ENCODE assay signal across 12 cellular contexts in the genomic region with DNA sequence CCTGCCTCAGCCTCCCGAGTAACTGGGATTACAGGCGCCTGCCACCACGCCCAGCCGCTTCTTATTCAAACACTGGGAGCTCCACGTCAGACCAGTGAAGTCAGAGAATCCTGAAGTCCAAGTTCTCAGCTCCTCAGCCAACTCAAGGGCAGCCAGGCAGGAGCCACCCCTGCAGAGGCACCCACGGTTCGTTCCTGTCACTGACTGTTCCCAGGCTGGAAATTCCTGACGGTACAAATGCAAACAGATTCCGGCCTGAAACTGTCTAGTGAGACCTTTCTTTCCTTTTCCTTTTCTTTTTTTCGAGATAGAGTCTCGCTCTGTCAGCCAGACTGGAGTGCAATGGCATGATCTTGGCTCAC. TPM values are rescaled to one million over a fixed set of nuclear protein-coding genes. Genes with fewer than 3 reads are reported as not detected.
DNase-seq lines count a peak whose midpoint lies in the region; ATAC-seq and TF ChIP-seq lines count a peak whose summit lies in the region.
"Had no signal": no experiment of that assay in that cellular context is flagged by ENCODE, and none has a peak within 500 bp of the region (broad histone marks: within the 10 kb centered on the region; RNA-seq: fewer than 3 reads in every experiment).

No MANE protein-coding gene starts in this region.

- H3K27me3 Mint-ChIP-seq in stimulated activated naive CD8-positive, alpha-beta T cell treated with anti-CD3 and anti-CD28 coated beads, Interleukin-15, amount 100 ng/mL, for 72 hours = no peaks in the 10 kb centered on the region
- H3K27me3 Mint-ChIP-seq in naive thymus-derived CD8-positive, alpha-beta T cell = no peaks in the 10 kb centered on the region

- H3K36me3 Mint-ChIP-seq in naive thymus-derived CD8-positive, alpha-beta T cell = peaks cover 0 to 24% (median 0%) of the 10 kb centered on the region in 3 donors

- no peak overlapping the region for H3K4me3 ChIP-seq in colonic mucosa
- no peak overlapping the region for H3K4me3 ChIP-seq in aorta (ENCODE audit: low read length in 2 of 2)

- H3K9ac ChIP-seq in colonic mucosa (ENCODE audit: low read depth in 2 of 2, low read length in 2 of 2) = no peak overlapping the region

- H3K4me3 Mint-ChIP-seq in stimulated activated naive CD8-positive, alpha-beta T cell treated with anti-CD3 and anti-CD28 coated beads, Interleukin-15, amount 100 ng/mL, for 72 hours = no peak overlapping the region
- H3K4me3 Mint-ChIP-seq in naive thymus-derived CD8-positive, alpha-beta T cell = peak overlapping the region in 1 of 10 donors; percentile 10
- H3K4me3 Mint-ChIP-seq: HFFc6 had no signal

- H3K27ac Mint-ChIP-seq in stimulated activated naive CD8-positive, alpha-beta T cell treated with anti-CD3 and anti-CD28 coated beads, Interleukin-15, amount 100 ng/mL, for 72 hours = no peak overlapping the region
- H3K27ac Mint-ChIP-seq in naive thymus-derived CD8-positive, alpha-beta T cell = peak overlapping the region in 7 of 10 donors; percentile 3 to 99 (median 58)
- H3K27ac Mint-ChIP-seq: HFFc6 had no signal

- ATAC-seq in stimulated activated naive CD8-positive, alpha-beta T cell treated with anti-CD3 and anti-CD28 coated beads, Interleukin-15, Interleukin-2, amounts not matched to agents 100 U/mL and 50 U/mL, for 24 hours = no peak
- no peak for ATAC-seq in stimulated activated naive CD8-positive, alpha-beta T cell treated with anti-CD3 and anti-CD28 coated beads, Interleukin-15, amount 100 ng/mL, for 72 hours
- ATAC-seq in naive thymus-derived CD8-positive, alpha-beta T cell = no peak
- ATAC-seq in aorta (ENCODE audit: low FRiP score) = no peak
- no peak for ATAC-seq in GM18870 (IDR thresholded peaks at IDR 0.05; ENCODE audit: unreplicated experiment)
- ATAC-seq: Panc1 had no signal

- H3K4me1 ChIP-seq in colonic mucosa (peaks cover 10% of the 10 kb centered on the region), aorta (ENCODE audit: control insufficient read depth in 1 of 2, insufficient read depth in 2 of 2, low read length in 2 of 2) (no peaks in the 10 kb centered on the region)

- H3K9me3 ChIP-seq in colonic mucosa = no peaks in the 10 kb centered on the region
- no peaks in the 10 kb centered on the region for H3K9me3 ChIP-seq in aorta (ENCODE audit: control insufficient read depth, low read length)

- DNase-seq in stimulated activated naive CD8-positive, alpha-beta T cell treated with anti-CD3 and anti-CD28 coated beads, Interleukin-15, Interleukin-2, amounts not matched to agents 100 U/mL and 50 U/mL, for 24 hours = peak; percentile 2
- no peak for DNase-seq in stimulated activated naive CD8-positive, alpha-beta T cell treated with anti-CD3 and anti-CD28 coated beads, Interleukin-15, amount 100 ng/mL, for 72 hours
- DNase-seq in colonic mucosa = peak; percentile 52
- DNase-seq in naive thymus-derived CD8-positive, alpha-beta T cell = no peak
- peak; percentile 29 to 38 for DNase-seq in aorta
- no peak for DNase-seq in inferior parietal cortex (ENCODE audit: extremely low spot score)
- no peak for DNase-seq in SIG-M5 (lab: John Stamatoyannopoulos, UW)
- DNase-seq: activated CD4-positive, alpha-beta T cell treated with anti-CD3 and anti-CD28 coated beads for 1 hour; HFFc6; NCI-H69 had no signal

- WGBS in aorta, 2 donors = 66 to 74% methylated on average over 11 of the region's 11 CpGs

- peaks cover 47% of the 10 kb centered on the region for H3K4me1 Mint-ChIP-seq in stimulated activated naive CD8-positive, alpha-beta T cell treated with anti-CD3 and anti-CD28 coated beads, Interleukin-15, amount 100 ng/mL, for 72 hours
- peaks cover 21 to 69% (median 47%) of the 10 kb centered on the region in 4 donors for H3K4me1 Mint-ChIP-seq in naive thymus-derived CD8-positive, alpha-beta T cell

- no peaks in the 10 kb centered on the region for H3K9me3 Mint-ChIP-seq in stimulated activated naive CD8-positive, alpha-beta T cell treated with anti-CD3 and anti-CD28 coated beads, Interleukin-15, amount 100 ng/mL, for 72 hours
- H3K9me3 Mint-ChIP-seq in naive thymus-derived CD8-positive, alpha-beta T cell = no peaks in the 10 kb centered on the region
- H3K9me3 Mint-ChIP-seq: HFFc6 had no signal

- POLR2A ChIA-PET in naive thymus-derived CD8-positive, alpha-beta T cell (lab: Charles Lee) = no interaction called here

- intact Hi-C loops in colonic mucosa (cut with DNase I) (no loop called here), aorta (cut with DNase I) (no loop called here)

- H3K27me3 ChIP-seq in colonic mucosa (no peaks in the 10 kb centered on the region), aorta (ENCODE audit: control insufficient read depth in 1 of 2, insufficient read depth in 2 of 2, low read length in 1 of 2) (no peaks in the 10 kb centered on the region)

- H3K27ac ChIP-seq in colonic mucosa = no peak overlapping the region
- H3K27ac ChIP-seq in aorta (ENCODE audit: low read depth in 1 of 2, low read length in 2 of 2) = no peak overlapping the region

- no peak for TF ChIP-seq CTCF in colonic mucosa (IDR thresholded peaks at IDR 0.05)

- H3K36me3 ChIP-seq in colonic mucosa = no peaks in the 10 kb centered on the region
- no peaks in the 10 kb centered on the region for H3K36me3 ChIP-seq in aorta (ENCODE audit: control insufficient read depth in 1 of 2, insufficient read depth in 2 of 2, low read length in 1 of 2)

RNA-seq across cellular contexts. Expression of gene SLC35E2B, which starts 11.7 kb away (rescaled TPM):
- total RNA-seq in colonic mucosa (10 to 100 TPM; 41.5 to 57.8 TPM), aorta (10 to 100 TPM; 25.2 to 53.5 TPM)
- 100 to 1,000 TPM; 106 to 110 TPM for total RNA-seq in naive thymus-derived CD8-positive, alpha-beta T cell
- polyA plus RNA-seq in naive thymus-derived CD8-positive, alpha-beta T cell = 10 to 100 TPM; 30.2 to 45.1 (median 36.7) TPM
- 10 to 100 TPM in 1 of 2 donors, 1 to 10 TPM in 1; 8.1 to 32.0 TPM for polyA plus RNA-seq in aorta

RNA-seq across cellular contexts. Expression of gene CDK11B, which starts 22.1 kb away (rescaled TPM):
- 10 to 100 TPM; 31.8 to 44.7 TPM for total RNA-seq in colonic mucosa
- 10 to 100 TPM; 43.6 to 44.3 TPM for total RNA-seq in naive thymus-derived CD8-positive, alpha-beta T cell
- polyA plus RNA-seq in naive thymus-derived CD8-positive, alpha-beta T cell = 10 to 100 TPM; 11.8 to 19.7 (median 12.7) TPM
- 10 to 100 TPM; 25.2 to 27.0 TPM for total RNA-seq in aorta
- polyA plus RNA-seq in aorta = 10 to 100 TPM; 42.3 to 44.7 TPM

RNA-seq across cellular contexts. Expression of gene CDK11A, which starts 43.3 kb away (rescaled TPM):
- 10 to 100 TPM; 52.2 to 58.5 TPM for total RNA-seq in colonic mucosa
- 100 to 1,000 TPM; 162 to 173 TPM for total RNA-seq in naive thymus-derived CD8-positive, alpha-beta T cell
- 10 to 100 TPM; 14.2 to 28.6 (median 14.4) TPM for polyA plus RNA-seq in naive thymus-derived CD8-positive, alpha-beta T cell
- 10 to 100 TPM; 52.7 to 53.1 TPM for total RNA-seq in aorta
- 10 to 100 TPM; 26.3 to 56.3 TPM for polyA plus RNA-seq in aorta

RNA-seq across cellular contexts. Expression of gene MMP23B, which starts 48.9 kb away (rescaled TPM):
- 1 to 10 TPM; 3.0 to 5.8 TPM for total RNA-seq in colonic mucosa
- total RNA-seq in naive thymus-derived CD8-positive, alpha-beta T cell = 1 to 10 TPM; 3.6 to 6.1 TPM
- 1 to 10 TPM in 2 of 3 donors, not detected in 1; 1.1 to 2.4 TPM for polyA plus RNA-seq in naive thymus-derived CD8-positive, alpha-beta T cell
- total RNA-seq in aorta = 10 to 100 TPM; 15.5 to 74.5 TPM
- polyA plus RNA-seq in aorta = 100 to 1,000 TPM in 1 of 2 donors, 10 to 100 TPM in 1; 41.2 to 120 TPM

Comparison
In these comparisons a context has a peak if more than half of its experiments do, and no peak if none do; other contexts are left out.
1. DNase-seq: peak in stimulated activated naive CD8-positive, alpha-beta T cell treated with anti-CD3 and anti-CD28 coated beads, Interleukin-15, Interleukin-2, amounts not matched to agents 100 U/mL and 50 U/mL, for 24 hours (single experiment), colonic mucosa (single experiment) and aorta (2 of 2); none in stimulated activated naive CD8-positive, alpha-beta T cell treated with anti-CD3 and anti-CD28 coated beads, Interleukin-15, amount 100 ng/mL, for 72 hours (0 of 2), naive thymus-derived CD8-positive, alpha-beta T cell (0 of 10), inferior parietal cortex (single experiment) and SIG-M5 (single experiment).
2. H3K27ac Mint-ChIP-seq: peak in naive thymus-derived CD8-positive, alpha-beta T cell (7 of 10); none in stimulated activated naive CD8-positive, alpha-beta T cell treated with anti-CD3 and anti-CD28 coated beads, Interleukin-15, amount 100 ng/mL, for 72 hours (0 of 2).